ENCODE assay signal across 14 cellular contexts in genomic region chr3:105822171-105823123, GRCh38. TPM values are rescaled to one million over a fixed set of nuclear protein-coding genes. Genes with fewer than 3 reads are reported as not detected.
DNase-seq lines count a peak whose midpoint lies in the region; ATAC-seq, FAIRE-seq and TF ChIP-seq lines count a peak whose summit lies in the region.
"Had no signal": no experiment of that assay in that cellular context is flagged by ENCODE, and none has a peak within 500 bp of the region (broad histone marks: within the 10 kb centered on the region; RNA-seq: fewer than 3 reads in every experiment).

No MANE protein-coding gene starts in this region.

- ATAC-seq in Right ventricle myocardium inferior = peak; percentile 79

- no peaks in the 10 kb centered on the region for H3K9me3 ChIP-seq in astrocyte (ENCODE audit: insufficient read depth, low read depth, low read length)
- no peaks in the 10 kb centered on the region for H3K9me3 ChIP-seq in mucosa of rectum (ENCODE audit: control insufficient read depth in 2 of 2, low read length in 2 of 2)

- H3K9ac ChIP-seq in astrocyte (ENCODE audit: low read length) (peak overlapping the region; percentile 67), mucosa of rectum (ENCODE audit: low read depth in 1 of 2, low read length in 2 of 2) (no peak overlapping the region)

- DNase-seq in Right ventricle myocardium inferior (ENCODE audit: missing footprints) = no peak
- no peak for DNase-seq in cardiac septum (ENCODE audit: low spot score)
- DNase-seq in astrocyte (ENCODE audit: low read depth) = no peak
- DNase-seq in NCI-H69 (lab: John Stamatoyannopoulos, UW) = no peak
- no peak for DNase-seq in NOMO-1 treated with dmso at 0.1 percent for 144 hours (lab: John Stamatoyannopoulos, UW; ENCODE audit: unreplicated experiment)
- no peak for DNase-seq in NCI-H82 treated with DMSO at 0.1 percent for 48 hours (lab: John Stamatoyannopoulos, UW; ENCODE audit: unreplicated experiment)
- no peak for DNase-seq in hypothalamus (lab: John Stamatoyannopoulos, UW)
- DNase-seq: C1 segment of cervical spinal cord; NCI-H2227 treated with DMSO at 0.1 percent for 48 hours; stimulated activated CD4-positive, alpha-beta T cell treated with anti-CD3 and anti-CD28 coated beads, Interleukin-12 subunit alpha, Interleukin-12 subunit beta, amount 100 ng/mL, for 4 hours had no signal

- H3K27ac ChIP-seq in astrocyte (ENCODE audit: low read depth, low read length) (peak overlapping the region; percentile 90), mucosa of rectum (ENCODE audit: low read depth in 2 of 2, low read length in 2 of 2) (peak overlapping the region; percentile 38 to 62)
- H3K27ac ChIP-seq: VCaP had no signal

- peaks cover 2% of the 10 kb centered on the region for H3K9me3 Mint-ChIP-seq in astrocyte (ENCODE audit: unreplicated experiment)

- no peaks in the 10 kb centered on the region for H3K27me3 ChIP-seq in astrocyte (ENCODE audit: insufficient read depth, low read length)
- no peaks in the 10 kb centered on the region for H3K27me3 ChIP-seq in mucosa of rectum (ENCODE audit: control insufficient read depth in 2 of 2, insufficient read depth in 2 of 2, low read length in 2 of 2)

- H3K4me2 ChIP-seq in astrocyte (ENCODE audit: low read length) = peak overlapping the region; percentile 72

- peaks cover 50% of the 10 kb centered on the region for H3K4me1 Mint-ChIP-seq in astrocyte (ENCODE audit: low read depth, unreplicated experiment)

- H3K36me3 ChIP-seq in astrocyte (ENCODE audit: insufficient read depth, low read length) (peaks cover 5% of the 10 kb centered on the region), mucosa of rectum (ENCODE audit: control insufficient read depth in 2 of 2, insufficient read depth in 2 of 2, low read length in 2 of 2) (no peaks in the 10 kb centered on the region)

- H3K4me3 ChIP-seq in astrocyte (ENCODE audit: insufficient read depth, low read depth, low read length) (peak overlapping the region; percentile 19), mucosa of rectum (ENCODE audit: low read length in 2 of 2) (no peak overlapping the region)

- H3K4me3 Mint-ChIP-seq in astrocyte (ENCODE audit: unreplicated experiment) = no peak overlapping the region

- H2AFZ ChIP-seq in astrocyte (ENCODE audit: low read depth, low read length) = no peak overlapping the region

- no peak for FAIRE-seq in astrocyte (lab: Jason Lieb, UNC)
- FAIRE-seq: colon, GM18507 had no signal

- H3K27ac Mint-ChIP-seq in astrocyte (ENCODE audit: unreplicated experiment) = peak overlapping the region; percentile 97

- peaks cover 59% of the 10 kb centered on the region for H3K79me2 ChIP-seq in astrocyte (ENCODE audit: insufficient read depth, low read length)

- H3K36me3 Mint-ChIP-seq in astrocyte (ENCODE audit: low read depth, unreplicated experiment) = peaks cover 6% of the 10 kb centered on the region

- intact Hi-C loops in Right ventricle myocardium inferior (cut with DNase I) (loop anchor here (1.0 kb wide), 1 partner anchor 30 kb away; no protein-coding TSS in a partner anchor), cardiac septum (cut with DNase I) (no loop called here)

- no peak for TF ChIP-seq CTCF in astrocyte (IDR thresholded peaks at IDR 0.05; ENCODE audit: insufficient read depth, low read depth, low read length)

- no peaks in the 10 kb centered on the region for H3K27me3 Mint-ChIP-seq in astrocyte (ENCODE audit: low read depth, unreplicated experiment)

- no peaks in the 10 kb centered on the region for H4K20me1 ChIP-seq in astrocyte (ENCODE audit: insufficient read depth, low read length)

- H3K4me1 ChIP-seq in astrocyte (ENCODE audit: insufficient read depth, low read length) (peaks cover 31% of the 10 kb centered on the region), mucosa of rectum (ENCODE audit: control insufficient read depth in 2 of 2, insufficient read depth in 2 of 2, low read length in 2 of 2) (peaks cover 5 to 22% of the 10 kb centered on the region in 2 donors)

RNA-seq across cellular contexts. Expression of gene CBLB, which starts 46.4 kb away (rescaled TPM):
- total RNA-seq in Right ventricle myocardium inferior (54.6 TPM), cardiac septum (38.6 TPM), astrocyte (45.9 and 48.0 TPM in 2 replicates)
